ENCODE assay signal across 20 cellular contexts in the genomic region with DNA sequence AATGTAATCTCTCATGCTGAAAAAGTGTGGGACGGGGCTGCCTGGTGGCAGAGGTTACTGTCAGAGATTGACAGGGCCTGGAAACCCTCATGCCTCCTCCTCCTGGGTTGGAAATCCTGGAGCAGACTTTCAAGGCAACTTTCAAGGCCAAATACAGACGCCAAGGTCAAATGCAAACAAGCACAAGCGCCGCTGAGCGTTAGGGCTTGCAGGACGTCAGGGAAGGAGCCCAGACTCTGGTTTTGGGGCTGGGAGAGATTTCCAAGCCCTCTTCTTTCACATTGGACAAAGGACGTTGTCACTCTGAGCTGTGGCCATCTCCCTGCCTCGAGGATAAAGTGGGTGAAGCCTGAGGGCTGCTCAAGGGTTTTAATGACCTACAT.
DNase-seq lines count a peak whose midpoint lies in the region; ATAC-seq and TF ChIP-seq lines count a peak whose summit lies in the region.
"Had no signal": no experiment of that assay in that cellular context is flagged by ENCODE, and none has a peak within 500 bp of the region (broad histone marks: within the 10 kb centered on the region; RNA-seq: fewer than 3 reads in every experiment).

No MANE protein-coding gene starts in this region.

- H3K27me3 ChIP-seq in colonic mucosa: no peaks in the 10 kb centered on the region
- H3K27me3 ChIP-seq: BLaER1 had no signal

- H3K27ac Mint-ChIP-seq in nephron progenitor cell (no peak overlapping the region), osteocyte (ENCODE audit: unreplicated experiment) (no peak overlapping the region)
- H3K27ac Mint-ChIP-seq: B cell; CD4-positive, CD25-positive, alpha-beta regulatory T cell; CD8-positive, alpha-beta memory T cell; HFFc6 had no signal

- H3K27me3 Mint-ChIP-seq in nephron progenitor cell (ENCODE audit: low read depth, poor library complexity) (peaks cover 14% of the 10 kb centered on the region), osteocyte (ENCODE audit: unreplicated experiment) (no peaks in the 10 kb centered on the region)

- DNase-seq in colonic mucosa (peak; percentile 12), nephron progenitor cell (no peak), osteocyte (ENCODE audit: extremely low spot score, unreplicated experiment) (peak; percentile 66), substantia nigra (lab: John Stamatoyannopoulos, UW) (no peak)
- DNase-seq in activated T-cell treated with anti-CD3 and anti-CD28 coated beads, Interleukin-2, amount 50 U/mL, for 48 hours: no peak
- DNase-seq: CD4-positive, CD25-positive, alpha-beta regulatory T cell; CD8-positive, alpha-beta memory T cell; DMS 273 treated with DMSO at 0.1 percent for 48 hours; DMS79; EL; GDM1; GOT3; HFFc6 had no signal

- intact Hi-C loops in colonic mucosa (cut with DNase I): no loop called here

- no peak for ATAC-seq in GM18909 (IDR thresholded peaks at IDR 0.05; ENCODE audit: poor library complexity, unreplicated experiment)
- ATAC-seq: GM12878 had no signal

- H3K9me3 Mint-ChIP-seq in nephron progenitor cell (peaks cover 7% of the 10 kb centered on the region), osteocyte (ENCODE audit: unreplicated experiment) (no peaks in the 10 kb centered on the region)
- H3K9me3 Mint-ChIP-seq: CD8-positive, alpha-beta memory T cell; HFFc6 had no signal

- no peaks in the 10 kb centered on the region for H3K36me3 ChIP-seq in colonic mucosa
- H3K36me3 ChIP-seq: BLaER1, HAP-1 had no signal

- H3K4me3 Mint-ChIP-seq in nephron progenitor cell (peak overlapping the region; percentile 57), osteocyte (ENCODE audit: unreplicated experiment) (no peak overlapping the region)
- H3K4me3 Mint-ChIP-seq: B cell; CD4-positive, CD25-positive, alpha-beta regulatory T cell; CD8-positive, alpha-beta memory T cell; HFFc6 had no signal

- no peaks in the 10 kb centered on the region for H3K4me1 ChIP-seq in colonic mucosa
- H3K4me1 ChIP-seq: BLaER1, HAP-1 had no signal

- no peak overlapping the region for H3K4me3 ChIP-seq in colonic mucosa
- H3K4me3 ChIP-seq: BLaER1, GM12878, HAP-1 had no signal

- H3K4me1 Mint-ChIP-seq in nephron progenitor cell (peaks cover 74% of the 10 kb centered on the region), osteocyte (ENCODE audit: unreplicated experiment) (peaks cover 24% of the 10 kb centered on the region)
- H3K4me1 Mint-ChIP-seq: B cell; CD4-positive, CD25-positive, alpha-beta regulatory T cell; CD8-positive, alpha-beta memory T cell had no signal

- H3K36me3 Mint-ChIP-seq in nephron progenitor cell (ENCODE audit: low read depth) (no peaks in the 10 kb centered on the region), osteocyte (ENCODE audit: unreplicated experiment) (no peaks in the 10 kb centered on the region)
- H3K36me3 Mint-ChIP-seq: CD4-positive, CD25-positive, alpha-beta regulatory T cell; CD8-positive, alpha-beta memory T cell had no signal

- TF ChIP-seq CTCF in colonic mucosa (IDR thresholded peaks at IDR 0.05) (no peak), nephron progenitor cell (IDR thresholded peaks at IDR 0.05) (no peak), osteocyte (IDR thresholded peaks at IDR 0.05) (no peak)

- no peak overlapping the region for H3K27ac ChIP-seq in colonic mucosa
- no peak overlapping the region for H3K27ac ChIP-seq in substantia nigra (ENCODE audit: low read depth, low read length, poor library complexity, severe bottlenecking)
- H3K27ac ChIP-seq: 22Rv1, BLaER1, C4-2B had no signal

- H3K9ac ChIP-seq in colonic mucosa (ENCODE audit: low read depth in 2 of 2, low read length in 2 of 2): no peak overlapping the region
- H3K9ac ChIP-seq: BLaER1 had no signal

- H3K9me3 ChIP-seq in colonic mucosa: no peaks in the 10 kb centered on the region
- H3K9me3 ChIP-seq: BLaER1, HAP-1 had no signal

Comparison
In these comparisons a context has a peak if more than half of its experiments do, and no peak if none do; other contexts are left out.
1. DNase-seq: peak in colonic mucosa (single experiment) and osteocyte (single experiment); none in nephron progenitor cell (single experiment), activated T-cell treated with anti-CD3 and anti-CD28 coated beads, Interleukin-2, amount 50 U/mL, for 48 hours (0 of 2) and substantia nigra (0 of 49).